Comparison of ENCODE assay signal across 13 cellular contexts in genomic region chr6:5486214-5486613, GRCh38.
A peak's percentile ranks its signal among the peaks of the same experiment; 100 is the strongest.
DNase-seq lines count a peak whose midpoint lies in the region; ATAC-seq and TF ChIP-seq lines count a peak whose summit lies in the region.
"Had no signal": no experiment of that assay in that cellular context is flagged by ENCODE, and none has a peak within 500 bp of the region (broad histone marks: within the 10 kb centered on the region; RNA-seq: fewer than 3 reads in every experiment).

No MANE protein-coding gene starts in this region.

- ATAC-seq in GM18519 (IDR thresholded peaks at IDR 0.05; ENCODE audit: low FRiP score, unreplicated experiment) (peak; percentile 91), HG02973 (IDR thresholded peaks at IDR 0.05; ENCODE audit: unreplicated experiment) (peak; percentile 92), T-cell (replicated peaks in 1 of 4) (no peak)

- peak; percentile 41 for DNase-seq in GM20000 (ENCODE audit: low spot score)
- no peak for DNase-seq in T-cell
- no peak for DNase-seq in dermis blood vessel endothelial cell
- no peak for DNase-seq in NCI-H2196 treated with DMSO at 0.1 percent for 48 hours (lab: John Stamatoyannopoulos, UW; ENCODE audit: unreplicated experiment)
- DNase-seq in H7: no peak
- DNase-seq in stimulated activated naive CD4-positive, alpha-beta T cell (lab: John Stamatoyannopoulos, UW): no peak
- DNase-seq: activated CD8-positive, alpha-beta memory T cell treated with anti-CD3 and anti-CD28 coated beads for 24 hours; anterior cingulate cortex; KBM-7; NCI-H526 had no signal

- H3K36me3 Mint-ChIP-seq in T-cell: peaks cover 28% of the 10 kb centered on the region

- no peak overlapping the region for H3K4me3 Mint-ChIP-seq in T-cell

- H3K27me3 ChIP-seq in H7 (ENCODE audit: control insufficient read depth, insufficient read depth, low read length): no peaks in the 10 kb centered on the region

- no peaks in the 10 kb centered on the region for H3K27me3 Mint-ChIP-seq in T-cell

- CTCF ChIA-PET in T-cell (lab: Charles Lee): interaction anchor here in 1 of 2 donors (0.8 kb wide), 1 partner anchor 15 kb away, joined by 3 read pairs; no protein-coding TSS in a partner anchor

- H3K27ac Mint-ChIP-seq in T-cell: peak overlapping the region; percentile 68 to 69

- TF ChIP-seq CTCF in GM20000 (IDR thresholded peaks at IDR 0.05; ENCODE audit: extremely low read depth, missing control alignments): no peak

- H3K9me3 Mint-ChIP-seq in T-cell: no peaks in the 10 kb centered on the region

- POLR2A ChIA-PET in T-cell (lab: Charles Lee): interaction anchor here in 1 of 2 donors (0.6 kb wide), 1 partner anchor 849 kb away, joined by 5 read pairs; no protein-coding TSS in a partner anchor

- H3K4me3 ChIP-seq in H7 (ENCODE audit: insufficient read depth, low read depth, low read length): no peak overlapping the region
- H3K4me3 ChIP-seq: skin epidermis had no signal

- no peaks in the 10 kb centered on the region for H3K36me3 ChIP-seq in H7 (replicated peaks; ENCODE audit: control insufficient read depth, insufficient read depth, low read length)

- H3K4me1 Mint-ChIP-seq in T-cell: peaks cover 3 to 22% (median 13%) of the 10 kb centered on the region in 3 donors

Comparison
In these comparisons a context has a peak if more than half of its experiments do, and no peak if none do; other contexts are left out.
1. ATAC-seq: peak in GM18519 (single experiment) and HG02973 (single experiment); none in T-cell (0 of 4).